In genomic region chr12:32305163-32305562, GRCh38 we compare ENCODE assay signal across 8 cellular contexts.
A peak's percentile ranks its signal among the peaks of the same experiment; 100 is the strongest.
DNase-seq lines count a peak whose midpoint lies in the region; ATAC-seq and TF ChIP-seq lines count a peak whose summit lies in the region.

No MANE protein-coding gene starts in this region.

- H3K4me1 ChIP-seq in left ventricle myocardium inferior = no peaks in the 10 kb centered on the region
- peaks cover 1% of the 10 kb centered on the region for H3K4me1 ChIP-seq in right cardiac atrium (ENCODE audit: control insufficient read depth, insufficient read depth, low read length)
- H3K4me1 ChIP-seq in uterus = no peaks in the 10 kb centered on the region
- no peaks in the 10 kb centered on the region for H3K4me1 ChIP-seq in transverse colon

- ATAC-seq in right cardiac atrium (no peak), GM18517 (IDR thresholded peaks at IDR 0.05; ENCODE audit: unreplicated experiment) (no peak)

- 41% methylated on average over 1 of the region's 1 CpG for WGBS in right cardiac atrium
- WGBS in transverse colon (ENCODE audit: low coverage in 1 of 2), 2 donors = 45 to 72% methylated on average over 1 of the region's 1 CpG

- intact Hi-C loops in left ventricle myocardium inferior (cut with micrococcal nuclease) (loop anchor here (10.0 kb wide), 2 partner anchors 620 to 650 kb away; partner anchors contain the start of gene ETFBKMT), right cardiac atrium (cut with DNase I) (loop anchor here (5.0 to 10.0 kb wide), 3 partner anchors 240 to 653 kb away; partner anchors contain the start of gene ETFBKMT (in 2 of the 4)), uterus (cut with DNase I; ENCODE audit: low total_unique reads) (loop anchor here (10.0 kb wide), 1 partner anchor 250 kb away; no protein-coding TSS in a partner anchor), transverse colon (cut with DNase I; ENCODE audit: low total_unique reads) (loop anchor here (10.0 kb wide), 1 partner anchor 650 kb away; the partner anchor contains the start of gene ETFBKMT)

- H3K9me3 ChIP-seq in left ventricle myocardium inferior (replicated peaks) (no peaks in the 10 kb centered on the region), right cardiac atrium (ENCODE audit: control insufficient read depth, low read length) (no peaks in the 10 kb centered on the region), uterus (no peaks in the 10 kb centered on the region), transverse colon (no peaks in the 10 kb centered on the region)

- no peak for DNase-seq in left ventricle myocardium inferior
- DNase-seq in right cardiac atrium = no peak
- DNase-seq in OCI-M1 (lab: John Stamatoyannopoulos, UW) = peak; percentile 68
- DNase-seq in fibroblast of mammary gland (ENCODE audit: low read depth) = peak; percentile 54
- no peak for DNase-seq in uterus
- DNase-seq in NCI-H526 treated with DMSO at 0.1 percent for 48 hours (lab: John Stamatoyannopoulos, UW) = no peak
- DNase-seq in transverse colon = no peak

- TF ChIP-seq EP300 in transverse colon (IDR thresholded peaks at IDR 0.05; ENCODE audit: low read depth) = no peak

- in situ Hi-C loops in transverse colon (cut with MboI; ENCODE audit: low pct_ligation_motif_present in 1 of 4, low pct_unique_long_range_greater_than_20kb in 1 of 4, low sequenced_read_pairs in 3 of 4) = loop anchor here (5.0 to 25.0 kb wide), 7 partner anchors 240 to 918 kb away; partner anchors contain the start of gene ETFBKMT (in 4 of the 4)

- TF ChIP-seq CTCF in left ventricle myocardium inferior (IDR thresholded peaks at IDR 0.05; ENCODE audit: borderline replicate concordance) = peak; percentile 58
- peak; percentile 59 for TF ChIP-seq CTCF in fibroblast of mammary gland (conservative IDR thresholded peaks at IDR 0.05; ENCODE audit: control insufficient read depth, insufficient read depth, low read depth, low read length)
- peak; percentile 15 to 50 (median 33) for TF ChIP-seq CTCF in uterus (IDR thresholded peaks at IDR 0.05)
- peak in 2 of 5 experiments; percentile 31 to 35 for TF ChIP-seq CTCF in transverse colon (IDR thresholded peaks at IDR 0.05)

- no peak overlapping the region for H3K4me3 ChIP-seq in left ventricle myocardium inferior
- H3K4me3 ChIP-seq in right cardiac atrium (ENCODE audit: low read length) = no peak overlapping the region
- H3K4me3 ChIP-seq in fibroblast of mammary gland (ENCODE audit: control insufficient read depth, low read depth, low read length) = no peak overlapping the region
- no peak overlapping the region for H3K4me3 ChIP-seq in uterus
- H3K4me3 ChIP-seq in transverse colon = no peak overlapping the region

- H3K27ac ChIP-seq in left ventricle myocardium inferior (replicated peaks) = no peak overlapping the region
- H3K27ac ChIP-seq in right cardiac atrium (ENCODE audit: low read length) = no peak overlapping the region
- H3K27ac ChIP-seq in uterus = no peak overlapping the region
- no peak overlapping the region for H3K27ac ChIP-seq in transverse colon

- no peak for TF ChIP-seq POLR2A in uterus (IDR thresholded peaks at IDR 0.05)
- no peak for TF ChIP-seq POLR2A in transverse colon (IDR thresholded peaks at IDR 0.05)

- H3K27me3 ChIP-seq in left ventricle myocardium inferior (ENCODE audit: low read depth) (no peaks in the 10 kb centered on the region), right cardiac atrium (ENCODE audit: control insufficient read depth, insufficient read depth) (no peaks in the 10 kb centered on the region), uterus (no peaks in the 10 kb centered on the region), transverse colon (no peaks in the 10 kb centered on the region)

- H3K36me3 ChIP-seq in left ventricle myocardium inferior (peaks cover 6% of the 10 kb centered on the region), uterus (no peaks in the 10 kb centered on the region), transverse colon (no peaks in the 10 kb centered on the region)

Comparison
In these comparisons a context has a peak if more than half of its experiments do, and no peak if none do; other contexts are left out.
1. DNase-seq: peak in OCI-M1 (single experiment) and fibroblast of mammary gland (single experiment); none in left ventricle myocardium inferior (single experiment), right cardiac atrium (0 of 3), uterus (0 of 2), NCI-H526 treated with DMSO at 0.1 percent for 48 hours (single experiment) and transverse colon (single experiment).